1 cellular context compared by ENCODE assay signal in the genomic region with DNA sequence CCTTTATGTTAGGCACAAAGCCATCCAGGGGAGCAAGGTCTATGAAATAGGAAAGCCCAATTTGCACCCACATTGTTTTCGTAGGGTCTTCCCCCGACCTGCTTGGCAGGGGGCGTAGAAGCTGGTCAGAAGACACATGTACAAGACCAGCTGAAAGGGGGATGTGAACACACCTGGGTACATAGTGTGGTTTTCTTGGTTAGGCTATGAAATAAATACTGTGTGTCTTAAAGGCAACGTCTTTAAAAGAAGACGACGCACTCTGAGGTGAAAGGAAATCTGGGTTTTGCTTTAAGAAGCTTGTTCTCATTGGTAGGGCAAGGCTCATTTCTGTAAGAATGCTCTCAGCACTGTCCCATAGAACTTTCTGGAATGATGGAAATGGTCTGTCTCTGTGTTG.
TF ChIP-seq lines count a peak whose summit lies in the region.

No MANE protein-coding gene starts in this region.

TF ChIP-seq in GM23338, 12 proteins besides CTCF, POLR2A, EP300 and RAD21 (continued from another document):
- TF ChIP-seq, protein P1, sequence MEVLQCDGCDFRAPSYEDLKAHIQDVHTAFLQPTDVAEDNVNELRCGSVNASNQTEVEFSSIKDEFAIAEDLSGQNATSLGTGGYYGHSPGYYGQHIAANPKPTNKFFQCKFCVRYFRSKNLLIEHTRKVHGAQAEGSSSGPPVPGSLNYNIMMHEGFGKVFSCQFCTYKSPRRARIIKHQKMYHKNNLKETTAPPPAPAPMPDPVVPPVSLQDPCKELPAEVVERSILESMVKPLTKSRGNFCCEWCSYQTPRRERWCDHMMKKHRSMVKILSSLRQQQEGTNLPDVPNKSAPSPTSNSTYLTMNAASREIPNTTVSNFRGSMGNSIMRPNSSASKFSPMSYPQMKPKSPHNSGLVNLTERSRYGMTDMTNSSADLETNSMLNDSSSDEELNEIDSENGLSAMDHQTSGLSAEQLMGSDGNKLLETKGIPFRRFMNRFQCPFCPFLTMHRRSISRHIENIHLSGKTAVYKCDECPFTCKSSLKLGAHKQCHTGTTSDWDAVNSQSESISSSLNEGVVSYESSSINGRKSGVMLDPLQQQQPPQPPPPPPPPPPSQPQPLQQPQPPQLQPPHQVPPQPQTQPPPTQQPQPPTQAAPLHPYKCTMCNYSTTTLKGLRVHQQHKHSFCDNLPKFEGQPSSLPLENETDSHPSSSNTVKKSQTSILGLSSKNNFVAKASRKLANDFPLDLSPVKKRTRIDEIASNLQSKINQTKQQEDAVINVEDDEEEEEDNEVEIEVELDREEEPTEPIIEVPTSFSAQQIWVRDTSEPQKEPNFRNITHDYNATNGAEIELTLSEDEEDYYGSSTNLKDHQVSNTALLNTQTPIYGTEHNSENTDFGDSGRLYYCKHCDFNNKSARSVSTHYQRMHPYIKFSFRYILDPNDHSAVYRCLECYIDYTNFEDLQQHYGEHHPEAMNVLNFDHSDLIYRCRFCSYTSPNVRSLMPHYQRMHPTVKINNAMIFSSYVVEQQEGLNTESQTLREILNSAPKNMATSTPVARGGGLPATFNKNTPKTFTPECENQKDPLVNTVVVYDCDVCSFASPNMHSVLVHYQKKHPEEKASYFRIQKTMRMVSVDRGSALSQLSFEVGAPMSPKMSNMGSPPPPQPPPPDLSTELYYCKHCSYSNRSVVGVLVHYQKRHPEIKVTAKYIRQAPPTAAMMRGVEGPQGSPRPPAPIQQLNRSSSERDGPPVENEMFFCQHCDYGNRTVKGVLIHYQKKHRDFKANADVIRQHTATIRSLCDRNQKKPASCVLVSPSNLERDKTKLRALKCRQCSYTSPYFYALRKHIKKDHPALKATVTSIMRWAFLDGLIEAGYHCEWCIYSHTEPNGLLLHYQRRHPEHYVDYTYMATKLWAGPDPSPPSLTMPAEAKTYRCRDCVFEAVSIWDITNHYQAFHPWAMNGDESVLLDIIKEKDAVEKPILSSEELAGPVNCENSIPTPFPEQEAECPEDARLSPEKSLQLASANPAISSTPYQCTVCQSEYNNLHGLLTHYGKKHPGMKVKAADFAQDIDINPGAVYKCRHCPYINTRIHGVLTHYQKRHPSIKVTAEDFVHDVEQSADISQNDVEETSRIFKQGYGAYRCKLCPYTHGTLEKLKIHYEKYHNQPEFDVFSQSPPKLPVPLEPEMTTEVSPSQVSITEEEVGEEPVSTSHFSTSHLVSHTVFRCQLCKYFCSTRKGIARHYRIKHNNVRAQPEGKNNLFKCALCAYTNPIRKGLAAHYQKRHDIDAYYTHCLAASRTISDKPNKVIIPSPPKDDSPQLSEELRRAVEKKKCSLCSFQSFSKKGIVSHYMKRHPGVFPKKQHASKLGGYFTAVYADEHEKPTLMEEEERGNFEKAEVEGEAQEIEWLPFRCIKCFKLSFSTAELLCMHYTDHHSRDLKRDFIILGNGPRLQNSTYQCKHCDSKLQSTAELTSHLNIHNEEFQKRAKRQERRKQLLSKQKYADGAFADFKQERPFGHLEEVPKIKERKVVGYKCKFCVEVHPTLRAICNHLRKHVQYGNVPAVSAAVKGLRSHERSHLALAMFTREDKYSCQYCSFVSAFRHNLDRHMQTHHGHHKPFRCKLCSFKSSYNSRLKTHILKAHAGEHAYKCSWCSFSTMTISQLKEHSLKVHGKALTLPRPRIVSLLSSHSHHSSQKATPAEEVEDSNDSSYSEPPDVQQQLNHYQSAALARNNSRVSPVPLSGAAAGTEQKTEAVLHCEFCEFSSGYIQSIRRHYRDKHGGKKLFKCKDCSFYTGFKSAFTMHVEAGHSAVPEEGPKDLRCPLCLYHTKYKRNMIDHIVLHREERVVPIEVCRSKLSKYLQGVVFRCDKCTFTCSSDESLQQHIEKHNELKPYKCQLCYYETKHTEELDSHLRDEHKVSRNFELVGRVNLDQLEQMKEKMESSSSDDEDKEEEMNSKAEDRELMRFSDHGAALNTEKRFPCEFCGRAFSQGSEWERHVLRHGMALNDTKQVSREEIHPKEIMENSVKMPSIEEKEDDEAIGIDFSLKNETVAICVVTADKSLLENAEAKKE (CRISPR knock-in tag; IDR thresholded peaks at IDR 0.05), result no peak
- TF ChIP-seq, protein P2, sequence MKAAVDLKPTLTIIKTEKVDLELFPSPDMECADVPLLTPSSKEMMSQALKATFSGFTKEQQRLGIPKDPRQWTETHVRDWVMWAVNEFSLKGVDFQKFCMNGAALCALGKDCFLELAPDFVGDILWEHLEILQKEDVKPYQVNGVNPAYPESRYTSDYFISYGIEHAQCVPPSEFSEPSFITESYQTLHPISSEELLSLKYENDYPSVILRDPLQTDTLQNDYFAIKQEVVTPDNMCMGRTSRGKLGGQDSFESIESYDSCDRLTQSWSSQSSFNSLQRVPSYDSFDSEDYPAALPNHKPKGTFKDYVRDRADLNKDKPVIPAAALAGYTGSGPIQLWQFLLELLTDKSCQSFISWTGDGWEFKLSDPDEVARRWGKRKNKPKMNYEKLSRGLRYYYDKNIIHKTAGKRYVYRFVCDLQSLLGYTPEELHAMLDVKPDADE (IDR thresholded peaks at IDR 0.05), result no peak
- TF ChIP-seq ZNF331 (CRISPR knock-in tag; IDR thresholded peaks at IDR 0.05; ENCODE audit: low read depth) (no peak), STAT1 (IDR thresholded peaks at IDR 0.05; ENCODE audit: unreplicated experiment) (no peak), POLR2AphosphoS5 (IDR thresholded peaks at IDR 0.05; ENCODE audit: low read depth) (no peak), JUNB (IDR thresholded peaks at IDR 0.05; ENCODE audit: unreplicated experiment) (no peak), EZH2phosphoT487 (IDR thresholded peaks at IDR 0.05; ENCODE audit: unreplicated experiment) (no peak), NANOG (IDR thresholded peaks at IDR 0.05; ENCODE audit: borderline replicate concordance) (no peak)
- TF ChIP-seq, protein P3, sequence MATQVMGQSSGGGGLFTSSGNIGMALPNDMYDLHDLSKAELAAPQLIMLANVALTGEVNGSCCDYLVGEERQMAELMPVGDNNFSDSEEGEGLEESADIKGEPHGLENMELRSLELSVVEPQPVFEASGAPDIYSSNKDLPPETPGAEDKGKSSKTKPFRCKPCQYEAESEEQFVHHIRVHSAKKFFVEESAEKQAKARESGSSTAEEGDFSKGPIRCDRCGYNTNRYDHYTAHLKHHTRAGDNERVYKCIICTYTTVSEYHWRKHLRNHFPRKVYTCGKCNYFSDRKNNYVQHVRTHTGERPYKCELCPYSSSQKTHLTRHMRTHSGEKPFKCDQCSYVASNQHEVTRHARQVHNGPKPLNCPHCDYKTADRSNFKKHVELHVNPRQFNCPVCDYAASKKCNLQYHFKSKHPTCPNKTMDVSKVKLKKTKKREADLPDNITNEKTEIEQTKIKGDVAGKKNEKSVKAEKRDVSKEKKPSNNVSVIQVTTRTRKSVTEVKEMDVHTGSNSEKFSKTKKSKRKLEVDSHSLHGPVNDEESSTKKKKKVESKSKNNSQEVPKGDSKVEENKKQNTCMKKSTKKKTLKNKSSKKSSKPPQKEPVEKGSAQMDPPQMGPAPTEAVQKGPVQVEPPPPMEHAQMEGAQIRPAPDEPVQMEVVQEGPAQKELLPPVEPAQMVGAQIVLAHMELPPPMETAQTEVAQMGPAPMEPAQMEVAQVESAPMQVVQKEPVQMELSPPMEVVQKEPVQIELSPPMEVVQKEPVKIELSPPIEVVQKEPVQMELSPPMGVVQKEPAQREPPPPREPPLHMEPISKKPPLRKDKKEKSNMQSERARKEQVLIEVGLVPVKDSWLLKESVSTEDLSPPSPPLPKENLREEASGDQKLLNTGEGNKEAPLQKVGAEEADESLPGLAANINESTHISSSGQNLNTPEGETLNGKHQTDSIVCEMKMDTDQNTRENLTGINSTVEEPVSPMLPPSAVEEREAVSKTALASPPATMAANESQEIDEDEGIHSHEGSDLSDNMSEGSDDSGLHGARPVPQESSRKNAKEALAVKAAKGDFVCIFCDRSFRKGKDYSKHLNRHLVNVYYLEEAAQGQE (IDR thresholded peaks at IDR 0.05; ENCODE audit: unreplicated experiment), result no peak
TF ChIP-seq in GM23338: peak in this region for 0.
